In the genomic region with DNA sequence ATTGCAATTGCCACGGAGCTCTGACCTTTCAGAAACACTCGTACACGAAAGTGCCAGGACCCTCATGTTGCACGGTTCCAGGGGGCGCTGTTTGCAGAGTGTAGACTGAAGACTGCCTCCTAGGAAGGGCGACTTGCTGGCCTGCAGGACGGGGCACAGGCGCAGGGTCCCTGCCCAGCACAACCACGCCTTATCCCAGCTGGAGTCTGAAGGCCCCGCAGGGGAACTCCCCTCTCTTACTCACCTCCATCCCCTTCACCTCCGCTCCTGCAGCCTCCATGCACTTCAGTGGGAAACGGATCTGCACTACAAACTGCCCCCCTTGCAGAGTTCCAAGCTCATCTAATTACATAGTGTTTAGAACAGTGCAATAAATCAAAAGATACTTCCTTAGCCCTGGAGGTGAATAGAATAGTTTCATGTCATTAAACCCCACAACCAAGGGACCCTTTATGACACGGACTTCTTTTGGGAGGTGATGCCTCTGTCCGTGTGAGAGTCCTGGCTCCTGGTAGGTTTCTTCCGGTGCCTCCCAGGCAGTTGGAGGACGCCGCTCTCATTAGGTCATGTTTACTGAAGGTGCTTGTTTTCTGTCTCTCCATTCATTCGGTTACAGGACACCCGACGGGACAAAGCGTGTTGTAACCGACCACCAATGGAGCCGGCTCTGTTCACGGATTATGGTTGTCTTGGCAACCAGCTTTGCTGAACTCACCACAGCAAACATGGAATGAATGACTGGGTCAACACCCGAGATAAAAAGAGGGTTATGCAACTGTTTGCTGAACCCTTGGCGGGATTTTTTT, we compare ENCODE assay signal across 1 cellular context.
TF ChIP-seq lines count a peak whose summit lies in the region.

No MANE protein-coding gene starts in this region.

TF ChIP-seq in HepG2, 621 proteins besides CTCF, POLR2A, EP300 and RAD21 (continued from another document and continues in another):
- TF ChIP-seq, protein P1, sequence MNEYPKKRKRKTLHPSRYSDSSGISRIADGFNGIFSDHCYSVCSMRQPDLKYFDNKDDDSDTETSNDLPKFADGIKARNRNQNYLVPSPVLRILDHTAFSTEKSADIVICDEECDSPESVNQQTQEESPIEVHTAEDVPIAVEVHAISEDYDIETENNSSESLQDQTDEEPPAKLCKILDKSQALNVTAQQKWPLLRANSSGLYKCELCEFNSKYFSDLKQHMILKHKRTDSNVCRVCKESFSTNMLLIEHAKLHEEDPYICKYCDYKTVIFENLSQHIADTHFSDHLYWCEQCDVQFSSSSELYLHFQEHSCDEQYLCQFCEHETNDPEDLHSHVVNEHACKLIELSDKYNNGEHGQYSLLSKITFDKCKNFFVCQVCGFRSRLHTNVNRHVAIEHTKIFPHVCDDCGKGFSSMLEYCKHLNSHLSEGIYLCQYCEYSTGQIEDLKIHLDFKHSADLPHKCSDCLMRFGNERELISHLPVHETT (CRISPR knock-in tag; conservative IDR thresholded peaks at IDR 0.05) = peak; percentile 61; the same call in 1 of the 2 replicates
- TF ChIP-seq, protein P2, sequence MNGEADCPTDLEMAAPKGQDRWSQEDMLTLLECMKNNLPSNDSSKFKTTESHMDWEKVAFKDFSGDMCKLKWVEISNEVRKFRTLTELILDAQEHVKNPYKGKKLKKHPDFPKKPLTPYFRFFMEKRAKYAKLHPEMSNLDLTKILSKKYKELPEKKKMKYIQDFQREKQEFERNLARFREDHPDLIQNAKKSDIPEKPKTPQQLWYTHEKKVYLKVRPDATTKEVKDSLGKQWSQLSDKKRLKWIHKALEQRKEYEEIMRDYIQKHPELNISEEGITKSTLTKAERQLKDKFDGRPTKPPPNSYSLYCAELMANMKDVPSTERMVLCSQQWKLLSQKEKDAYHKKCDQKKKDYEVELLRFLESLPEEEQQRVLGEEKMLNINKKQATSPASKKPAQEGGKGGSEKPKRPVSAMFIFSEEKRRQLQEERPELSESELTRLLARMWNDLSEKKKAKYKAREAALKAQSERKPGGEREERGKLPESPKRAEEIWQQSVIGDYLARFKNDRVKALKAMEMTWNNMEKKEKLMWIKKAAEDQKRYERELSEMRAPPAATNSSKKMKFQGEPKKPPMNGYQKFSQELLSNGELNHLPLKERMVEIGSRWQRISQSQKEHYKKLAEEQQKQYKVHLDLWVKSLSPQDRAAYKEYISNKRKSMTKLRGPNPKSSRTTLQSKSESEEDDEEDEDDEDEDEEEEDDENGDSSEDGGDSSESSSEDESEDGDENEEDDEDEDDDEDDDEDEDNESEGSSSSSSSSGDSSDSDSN (CRISPR knock-in tag; IDR thresholded peaks at IDR 0.05) = peak; percentile 82
- TF ChIP-seq NAIF1 (CRISPR knock-in tag; IDR thresholded peaks at IDR 0.05; ENCODE audit: borderline replicate concordance) = peak; percentile 78; the same call in 1 of the 2 replicates
- TF ChIP-seq HIVEP1 (CRISPR knock-in tag; IDR thresholded peaks at IDR 0.05) = peak; percentile 81
- TF ChIP-seq, protein P3, sequence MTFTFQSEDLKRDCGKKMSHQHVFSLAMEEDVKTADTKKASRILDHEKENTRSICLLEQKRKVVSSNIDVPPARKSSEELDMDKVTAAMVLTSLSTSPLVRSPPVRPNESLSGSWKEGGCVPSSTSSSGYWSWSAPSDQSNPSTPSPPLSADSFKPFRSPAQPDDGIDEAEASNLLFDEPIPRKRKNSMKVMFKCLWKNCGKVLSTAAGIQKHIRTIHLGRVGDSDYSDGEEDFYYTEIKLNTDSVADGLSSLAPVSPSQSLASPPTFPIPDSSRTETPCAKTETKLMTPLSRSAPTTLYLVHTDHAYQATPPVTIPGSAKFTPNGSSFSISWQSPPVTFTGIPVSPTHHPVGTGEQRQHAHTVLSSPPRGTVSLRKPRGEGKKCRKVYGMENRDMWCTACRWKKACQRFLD (CRISPR knock-in tag; IDR thresholded peaks at IDR 0.05; ENCODE audit: borderline replicate concordance) = peak; percentile 75; the same call in 1 of the 2 replicates
- peak; percentile 56 for TF ChIP-seq BHLHE40 (IDR thresholded peaks at IDR 0.05; ENCODE audit: low read length)
- peak; percentile 88 for TF ChIP-seq SAP130 (CRISPR knock-in tag; IDR thresholded peaks at IDR 0.05; ENCODE audit: low read depth)
- no peak for TF ChIP-seq ZBTB3 (CRISPR knock-in tag; IDR thresholded peaks at IDR 0.05; ENCODE audit: borderline replicate concordance, low read depth)
- TF ChIP-seq, protein P4, sequence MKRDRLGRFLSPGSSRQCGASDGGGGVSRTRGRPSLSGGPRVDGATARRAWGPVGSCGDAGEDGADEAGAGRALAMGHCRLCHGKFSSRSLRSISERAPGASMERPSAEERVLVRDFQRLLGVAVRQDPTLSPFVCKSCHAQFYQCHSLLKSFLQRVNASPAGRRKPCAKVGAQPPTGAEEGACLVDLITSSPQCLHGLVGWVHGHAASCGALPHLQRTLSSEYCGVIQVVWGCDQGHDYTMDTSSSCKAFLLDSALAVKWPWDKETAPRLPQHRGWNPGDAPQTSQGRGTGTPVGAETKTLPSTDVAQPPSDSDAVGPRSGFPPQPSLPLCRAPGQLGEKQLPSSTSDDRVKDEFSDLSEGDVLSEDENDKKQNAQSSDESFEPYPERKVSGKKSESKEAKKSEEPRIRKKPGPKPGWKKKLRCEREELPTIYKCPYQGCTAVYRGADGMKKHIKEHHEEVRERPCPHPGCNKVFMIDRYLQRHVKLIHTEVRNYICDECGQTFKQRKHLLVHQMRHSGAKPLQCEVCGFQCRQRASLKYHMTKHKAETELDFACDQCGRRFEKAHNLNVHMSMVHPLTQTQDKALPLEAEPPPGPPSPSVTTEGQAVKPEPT (CRISPR knock-in tag; IDR thresholded peaks at IDR 0.05; ENCODE audit: low read depth) = no peak
- no peak for TF ChIP-seq SETDB1 (CRISPR knock-in tag; IDR thresholded peaks at IDR 0.05; ENCODE audit: borderline replicate concordance)
- TF ChIP-seq TBX3 (IDR thresholded peaks at IDR 0.05; ENCODE audit: borderline replicate concordance) = peak; percentile 83; the same call in 1 of the 2 replicates
- TF ChIP-seq, protein P5, sequence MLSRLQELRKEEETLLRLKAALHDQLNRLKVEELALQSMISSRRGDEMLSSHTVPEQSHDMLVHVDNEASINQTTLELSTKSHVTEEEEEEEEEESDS (CRISPR knock-in tag; IDR thresholded peaks at IDR 0.05; ENCODE audit: borderline replicate concordance) = no peak
- no peak for TF ChIP-seq PLRG1 (conservative IDR thresholded peaks at IDR 0.05)
- peak; percentile 83 for TF ChIP-seq TBX2 (CRISPR knock-in tag; IDR thresholded peaks at IDR 0.05; ENCODE audit: borderline replicate concordance)
- peak; percentile 86 for TF ChIP-seq PHF21A (CRISPR knock-in tag; IDR thresholded peaks at IDR 0.05)
- TF ChIP-seq, protein P6, sequence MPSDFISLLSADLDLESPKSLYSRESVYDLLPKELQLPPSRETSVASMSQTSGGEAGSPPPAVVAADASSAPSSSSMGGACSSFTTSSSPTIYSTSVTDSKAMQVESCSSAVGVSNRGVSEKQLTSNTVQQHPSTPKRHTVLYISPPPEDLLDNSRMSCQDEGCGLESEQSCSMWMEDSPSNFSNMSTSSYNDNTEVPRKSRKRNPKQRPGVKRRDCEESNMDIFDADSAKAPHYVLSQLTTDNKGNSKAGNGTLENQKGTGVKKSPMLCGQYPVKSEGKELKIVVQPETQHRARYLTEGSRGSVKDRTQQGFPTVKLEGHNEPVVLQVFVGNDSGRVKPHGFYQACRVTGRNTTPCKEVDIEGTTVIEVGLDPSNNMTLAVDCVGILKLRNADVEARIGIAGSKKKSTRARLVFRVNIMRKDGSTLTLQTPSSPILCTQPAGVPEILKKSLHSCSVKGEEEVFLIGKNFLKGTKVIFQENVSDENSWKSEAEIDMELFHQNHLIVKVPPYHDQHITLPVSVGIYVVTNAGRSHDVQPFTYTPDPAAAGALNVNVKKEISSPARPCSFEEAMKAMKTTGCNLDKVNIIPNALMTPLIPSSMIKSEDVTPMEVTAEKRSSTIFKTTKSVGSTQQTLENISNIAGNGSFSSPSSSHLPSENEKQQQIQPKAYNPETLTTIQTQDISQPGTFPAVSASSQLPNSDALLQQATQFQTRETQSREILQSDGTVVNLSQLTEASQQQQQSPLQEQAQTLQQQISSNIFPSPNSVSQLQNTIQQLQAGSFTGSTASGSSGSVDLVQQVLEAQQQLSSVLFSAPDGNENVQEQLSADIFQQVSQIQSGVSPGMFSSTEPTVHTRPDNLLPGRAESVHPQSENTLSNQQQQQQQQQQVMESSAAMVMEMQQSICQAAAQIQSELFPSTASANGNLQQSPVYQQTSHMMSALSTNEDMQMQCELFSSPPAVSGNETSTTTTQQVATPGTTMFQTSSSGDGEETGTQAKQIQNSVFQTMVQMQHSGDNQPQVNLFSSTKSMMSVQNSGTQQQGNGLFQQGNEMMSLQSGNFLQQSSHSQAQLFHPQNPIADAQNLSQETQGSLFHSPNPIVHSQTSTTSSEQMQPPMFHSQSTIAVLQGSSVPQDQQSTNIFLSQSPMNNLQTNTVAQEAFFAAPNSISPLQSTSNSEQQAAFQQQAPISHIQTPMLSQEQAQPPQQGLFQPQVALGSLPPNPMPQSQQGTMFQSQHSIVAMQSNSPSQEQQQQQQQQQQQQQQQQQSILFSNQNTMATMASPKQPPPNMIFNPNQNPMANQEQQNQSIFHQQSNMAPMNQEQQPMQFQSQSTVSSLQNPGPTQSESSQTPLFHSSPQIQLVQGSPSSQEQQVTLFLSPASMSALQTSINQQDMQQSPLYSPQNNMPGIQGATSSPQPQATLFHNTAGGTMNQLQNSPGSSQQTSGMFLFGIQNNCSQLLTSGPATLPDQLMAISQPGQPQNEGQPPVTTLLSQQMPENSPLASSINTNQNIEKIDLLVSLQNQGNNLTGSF (CRISPR knock-in tag; IDR thresholded peaks at IDR 0.05) = 0 out of 2 replicates have a peak, but pooled peaks have one; percentile 64
- TF ChIP-seq, protein P7, sequence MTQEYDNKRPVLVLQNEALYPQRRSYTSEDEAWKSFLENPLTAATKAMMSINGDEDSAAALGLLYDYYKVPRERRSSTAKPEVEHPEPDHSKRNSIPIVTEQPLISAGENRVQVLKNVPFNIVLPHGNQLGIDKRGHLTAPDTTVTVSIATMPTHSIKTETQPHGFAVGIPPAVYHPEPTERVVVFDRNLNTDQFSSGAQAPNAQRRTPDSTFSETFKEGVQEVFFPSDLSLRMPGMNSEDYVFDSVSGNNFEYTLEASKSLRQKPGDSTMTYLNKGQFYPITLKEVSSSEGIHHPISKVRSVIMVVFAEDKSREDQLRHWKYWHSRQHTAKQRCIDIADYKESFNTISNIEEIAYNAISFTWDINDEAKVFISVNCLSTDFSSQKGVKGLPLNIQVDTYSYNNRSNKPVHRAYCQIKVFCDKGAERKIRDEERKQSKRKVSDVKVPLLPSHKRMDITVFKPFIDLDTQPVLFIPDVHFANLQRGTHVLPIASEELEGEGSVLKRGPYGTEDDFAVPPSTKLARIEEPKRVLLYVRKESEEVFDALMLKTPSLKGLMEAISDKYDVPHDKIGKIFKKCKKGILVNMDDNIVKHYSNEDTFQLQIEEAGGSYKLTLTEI (CRISPR knock-in tag; conservative IDR thresholded peaks at IDR 0.05) = no peak
- peak; percentile 84 for TF ChIP-seq NR2F2 (IDR thresholded peaks at IDR 0.05; ENCODE audit: borderline replicate concordance, low read depth)
- TF ChIP-seq, protein P8, sequence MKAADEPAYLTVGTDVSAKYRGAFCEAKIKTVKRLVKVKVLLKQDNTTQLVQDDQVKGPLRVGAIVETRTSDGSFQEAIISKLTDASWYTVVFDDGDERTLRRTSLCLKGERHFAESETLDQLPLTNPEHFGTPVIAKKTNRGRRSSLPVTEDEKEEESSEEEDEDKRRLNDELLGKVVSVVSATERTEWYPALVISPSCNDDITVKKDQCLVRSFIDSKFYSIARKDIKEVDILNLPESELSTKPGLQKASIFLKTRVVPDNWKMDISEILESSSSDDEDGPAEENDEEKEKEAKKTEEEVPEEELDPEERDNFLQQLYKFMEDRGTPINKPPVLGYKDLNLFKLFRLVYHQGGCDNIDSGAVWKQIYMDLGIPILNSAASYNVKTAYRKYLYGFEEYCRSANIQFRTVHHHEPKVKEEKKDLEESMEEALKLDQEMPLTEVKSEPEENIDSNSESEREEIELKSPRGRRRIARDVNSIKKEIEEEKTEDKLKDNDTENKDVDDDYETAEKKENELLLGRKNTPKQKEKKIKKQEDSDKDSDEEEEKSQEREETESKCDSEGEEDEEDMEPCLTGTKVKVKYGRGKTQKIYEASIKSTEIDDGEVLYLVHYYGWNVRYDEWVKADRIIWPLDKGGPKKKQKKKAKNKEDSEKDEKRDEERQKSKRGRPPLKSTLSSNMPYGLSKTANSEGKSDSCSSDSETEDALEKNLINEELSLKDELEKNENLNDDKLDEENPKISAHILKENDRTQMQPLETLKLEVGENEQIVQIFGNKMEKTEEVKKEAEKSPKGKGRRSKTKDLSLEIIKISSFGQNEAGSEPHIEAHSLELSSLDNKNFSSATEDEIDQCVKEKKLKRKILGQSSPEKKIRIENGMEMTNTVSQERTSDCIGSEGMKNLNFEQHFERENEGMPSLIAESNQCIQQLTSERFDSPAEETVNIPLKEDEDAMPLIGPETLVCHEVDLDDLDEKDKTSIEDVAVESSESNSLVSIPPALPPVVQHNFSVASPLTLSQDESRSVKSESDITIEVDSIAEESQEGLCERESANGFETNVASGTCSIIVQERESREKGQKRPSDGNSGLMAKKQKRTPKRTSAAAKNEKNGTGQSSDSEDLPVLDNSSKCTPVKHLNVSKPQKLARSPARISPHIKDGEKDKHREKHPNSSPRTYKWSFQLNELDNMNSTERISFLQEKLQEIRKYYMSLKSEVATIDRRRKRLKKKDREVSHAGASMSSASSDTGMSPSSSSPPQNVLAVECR (CRISPR knock-in tag; IDR thresholded peaks at IDR 0.05; ENCODE audit: borderline replicate concordance) = peak; percentile 81
- TF ChIP-seq ZNF33B (CRISPR knock-in tag; IDR thresholded peaks at IDR 0.05) = peak; percentile 82; the same call in 1 of the 2 replicates
- no peak for TF ChIP-seq MATR3 (CRISPR knock-in tag; IDR thresholded peaks at IDR 0.05)
- TF ChIP-seq DPF2 (CRISPR knock-in tag; IDR thresholded peaks at IDR 0.05; ENCODE audit: borderline replicate concordance, low read depth) = no peak; the same call in 1 of the 2 replicates
- TF ChIP-seq FIP1L1 (IDR thresholded peaks at IDR 0.05; ENCODE audit: borderline replicate concordance, insufficient read depth, low read depth, low read length) = 0 out of 2 replicates have a peak, but pooled peaks have one; percentile 45
- TF ChIP-seq KLF11 (CRISPR knock-in tag; IDR thresholded peaks at IDR 0.05) = 0 out of 2 replicates have a peak, but pooled peaks have one; percentile 7
- TF ChIP-seq, protein P9, sequence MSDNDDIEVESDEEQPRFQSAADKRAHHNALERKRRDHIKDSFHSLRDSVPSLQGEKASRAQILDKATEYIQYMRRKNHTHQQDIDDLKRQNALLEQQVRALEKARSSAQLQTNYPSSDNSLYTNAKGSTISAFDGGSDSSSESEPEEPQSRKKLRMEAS (IDR thresholded peaks at IDR 0.05) = 0 out of 2 replicates have a peak, but pooled peaks have one; percentile 22
- no peak; the same call in 1 of the 2 replicates for TF ChIP-seq ZSCAN21 (CRISPR knock-in tag; IDR thresholded peaks at IDR 0.05; ENCODE audit: borderline replicate concordance)
